8 cellular contexts compared by ENCODE assay signal in the genomic region with DNA sequence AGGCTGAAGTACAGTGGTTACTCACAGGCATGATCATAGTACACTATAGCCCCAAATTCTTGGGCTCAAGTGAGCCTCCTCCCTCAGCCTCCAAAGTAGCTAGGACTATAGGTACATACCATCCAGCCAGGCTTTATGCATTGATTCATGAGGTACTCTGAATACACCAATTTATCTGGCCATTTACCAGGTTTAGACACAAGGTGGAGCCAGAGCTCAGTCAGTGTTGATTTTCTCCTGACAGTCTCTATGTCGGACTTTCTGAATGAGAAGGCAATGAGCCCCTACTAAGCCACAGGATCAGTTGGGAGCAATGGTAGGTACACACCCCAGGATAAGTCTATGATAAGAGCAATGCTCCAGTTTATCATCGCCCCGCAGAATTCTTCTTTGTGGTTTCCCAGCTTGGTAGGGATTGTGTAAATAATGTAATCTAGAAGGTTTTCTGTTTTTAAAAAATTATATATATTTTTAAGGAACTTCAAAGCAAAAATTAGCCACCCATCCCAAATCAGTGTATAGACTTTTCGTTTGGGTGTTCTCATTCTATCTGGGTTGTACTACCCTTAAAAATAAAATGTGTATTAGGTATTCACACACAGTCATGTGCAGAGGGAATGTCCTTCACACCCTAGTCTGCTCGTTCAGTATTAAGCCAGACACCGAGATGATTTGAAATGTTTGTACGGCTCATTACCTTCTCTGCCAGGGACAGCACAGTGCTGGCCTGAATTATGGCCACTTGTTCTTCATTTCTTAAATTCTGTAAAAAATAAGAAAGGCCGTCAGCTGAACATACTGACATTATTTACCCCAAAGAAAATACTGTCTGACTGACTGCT.
DNase-seq lines count a peak whose midpoint lies in the region; ATAC-seq and TF ChIP-seq lines count a peak whose summit lies in the region.

No MANE protein-coding gene starts in this region.

- ATAC-seq in GM19328 (IDR thresholded peaks at IDR 0.05; ENCODE audit: unreplicated experiment): peak; percentile 88
- ATAC-seq in HG03342 (IDR thresholded peaks at IDR 0.05; ENCODE audit: unreplicated experiment): peak; percentile 92
- peak; percentile 99 for ATAC-seq in left lung

- no peaks in the 10 kb centered on the region for H3K36me3 ChIP-seq in left lung

- H3K4me3 ChIP-seq in coronary artery: no peak overlapping the region
- H3K4me3 ChIP-seq in left lung: no peak overlapping the region

- H3K27ac ChIP-seq in coronary artery (no peak overlapping the region), left lung (no peak overlapping the region)

- no peaks in the 10 kb centered on the region for H3K27me3 ChIP-seq in left lung

- H3K9me3 ChIP-seq in left lung: no peaks in the 10 kb centered on the region

- intact Hi-C loops in left lung (cut with DNase I): no loop called here

- peak; percentile 54 for DNase-seq in COLO668 (lab: John Stamatoyannopoulos, UW; ENCODE audit: unreplicated experiment)
- peak; percentile 45 for DNase-seq in NCI-H2227 treated with DMSO at 0.1 percent for 48 hours (lab: John Stamatoyannopoulos, UW)
- DNase-seq in activated CD4-positive, alpha-beta T cell treated with anti-CD3 and anti-CD28 coated beads for 24 hours (ENCODE audit: low read depth in 2 of 2): peak; percentile 17 to 22
- DNase-seq in coronary artery (ENCODE audit: low spot score): no peak
- DNase-seq in left lung: no peak
- DNase-seq in stimulated activated CD8-positive, alpha-beta memory T cell treated with anti-CD3 and anti-CD28 coated beads, Interleukin-15, amount 100 ng/mL, for 48 hours (ENCODE audit: low read depth in 2 of 2): peak; percentile 16 to 27

- peak; percentile 62 for TF ChIP-seq CTCF in coronary artery (IDR thresholded peaks at IDR 0.05)
- TF ChIP-seq CTCF in left lung (IDR thresholded peaks at IDR 0.05): peak; percentile 54 to 61

- no peaks in the 10 kb centered on the region for H3K4me1 ChIP-seq in left lung

Comparison
In these comparisons a context has a peak if more than half of its experiments do, and no peak if none do; other contexts are left out.
1. DNase-seq: peak in COLO668 (single experiment), NCI-H2227 treated with DMSO at 0.1 percent for 48 hours (single experiment), activated CD4-positive, alpha-beta T cell treated with anti-CD3 and anti-CD28 coated beads for 24 hours (2 of 2) and stimulated activated CD8-positive, alpha-beta memory T cell treated with anti-CD3 and anti-CD28 coated beads, Interleukin-15, amount 100 ng/mL, for 48 hours (2 of 2); none in coronary artery (single experiment) and left lung (0 of 2).
2. Peak in every context shown above with its lines, with median percentiles within 50 percentile points of each other: ATAC-seq.